Comparison of ENCODE assay signal across 15 cellular contexts in the genomic region with DNA sequence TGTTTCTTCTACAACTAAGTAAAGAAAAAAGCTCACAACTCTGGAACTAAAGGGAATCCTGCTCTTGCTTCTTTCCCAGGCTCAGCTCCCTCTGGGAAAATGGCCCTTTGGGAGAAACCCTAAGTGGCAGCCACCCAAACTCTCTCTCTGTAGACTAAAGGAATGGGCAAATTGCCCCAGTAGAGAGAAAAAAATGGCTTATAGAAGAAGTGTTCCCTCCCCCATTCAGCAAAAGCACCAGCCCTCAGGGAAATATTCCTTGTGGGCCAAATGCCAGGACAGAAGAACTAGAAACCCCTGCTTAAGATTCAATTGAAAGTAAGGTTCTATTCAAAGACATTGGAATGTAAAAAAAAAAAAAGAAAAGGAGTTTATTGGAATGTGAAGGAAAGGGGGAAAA.
DNase-seq lines count a peak whose midpoint lies in the region; ATAC-seq and TF ChIP-seq lines count a peak whose summit lies in the region.
"Had no signal": no experiment of that assay in that cellular context is flagged by ENCODE, and none has a peak within 500 bp of the region (broad histone marks: within the 10 kb centered on the region; RNA-seq: fewer than 3 reads in every experiment).

No MANE protein-coding gene starts in this region.

- peak overlapping the region; percentile 77 to 94 (median 79) for H3K27ac Mint-ChIP-seq in nephron

- H4K12ac ChIP-seq in trophoblast cell (ENCODE audit: low read depth, low read length), result no peak overlapping the region

- H3K27ac ChIP-seq in trophoblast cell (ENCODE audit: low read depth, low read length), result no peak overlapping the region
- H3K27ac ChIP-seq: HL-60, PC-9 had no signal

- no peak overlapping the region for H2AK5ac ChIP-seq in trophoblast cell (ENCODE audit: low read length)

- H2BK12ac ChIP-seq in trophoblast cell (ENCODE audit: low read length), result no peak overlapping the region

- no peak overlapping the region for H3K4ac ChIP-seq in trophoblast cell (ENCODE audit: low read depth, low read length)

- H3K4me1 Mint-ChIP-seq in nephron, result peaks cover 26% of the 10 kb centered on the region

- H3K79me1 ChIP-seq in trophoblast cell (ENCODE audit: low read length), result no peaks in the 10 kb centered on the region

- no peak overlapping the region for H3K9ac ChIP-seq in trophoblast cell (ENCODE audit: low read length)

- H3K4me2 ChIP-seq in trophoblast cell (ENCODE audit: low read length), result no peak overlapping the region
- H3K4me2 ChIP-seq: PC-9 had no signal

- H2BK5ac ChIP-seq in trophoblast cell (ENCODE audit: low read depth, low read length, poor library complexity), result no peak overlapping the region

- H3K4me3 Mint-ChIP-seq in nephron, result no peak overlapping the region

- H3K14ac ChIP-seq in trophoblast cell (ENCODE audit: low read length), result no peak overlapping the region

- DNase-seq in AG20443 (ENCODE audit: low spot score) (peak; percentile 10), MG63 (peak; percentile 4), epidermal melanocyte (ENCODE audit: insufficient read length, low spot score) (peak; percentile 34), trophoblast cell (no peak), occipital lobe (lab: John Stamatoyannopoulos, UW) (no peak)
- no peak for DNase-seq in activated CD4-positive, alpha-beta T cell treated with anti-CD3 and anti-CD28 coated beads, Interleukin-2, amount 50 U/mL, for 4 hours
- DNase-seq: BE2C, H7, NCI-H2227 treated with DMSO at 0.1 percent for 48 hours, T-helper 1 cell had no signal

- H3K9me3 ChIP-seq in MG63 (no peaks in the 10 kb centered on the region), trophoblast cell (ENCODE audit: insufficient read depth, low read depth, low read length) (no peaks in the 10 kb centered on the region)
- H3K9me3 ChIP-seq: ascending aorta, BE2C had no signal

- H4K8ac ChIP-seq in trophoblast cell (ENCODE audit: low read depth, low read length), result no peak overlapping the region

- H3K18ac ChIP-seq in trophoblast cell (ENCODE audit: low read length), result no peak overlapping the region

- H3K27me3 ChIP-seq in MG63 (no peaks in the 10 kb centered on the region), trophoblast cell (ENCODE audit: insufficient read depth, low read length) (no peaks in the 10 kb centered on the region)
- H3K27me3 ChIP-seq: ascending aorta, BE2C had no signal

- H3K36me3 ChIP-seq in MG63 (no peaks in the 10 kb centered on the region), trophoblast cell (ENCODE audit: control insufficient read depth in 1 of 2, insufficient read depth in 2 of 2, low read length in 2 of 2) (no peaks in the 10 kb centered on the region)
- H3K36me3 ChIP-seq: ascending aorta, BE2C had no signal

- no peaks in the 10 kb centered on the region for H3K27me3 Mint-ChIP-seq in nephron (ENCODE audit: low read depth)

- no peaks in the 10 kb centered on the region for H3K36me3 Mint-ChIP-seq in nephron (ENCODE audit: low read depth)

- no peak overlapping the region for H3K23ac ChIP-seq in trophoblast cell (ENCODE audit: low read length)

- H3K79me2 ChIP-seq in trophoblast cell (ENCODE audit: control insufficient read depth, insufficient read depth, low read length, poor library complexity), result no peaks in the 10 kb centered on the region

- TF ChIP-seq CTCF in nephron (IDR thresholded peaks at IDR 0.05; ENCODE audit: unreplicated experiment in 3 of 3), result no peak

- H3K4me1 ChIP-seq in trophoblast cell (ENCODE audit: control insufficient read depth in 1 of 2, insufficient read depth in 2 of 2, low read length in 2 of 2), result peaks cover 0 to 2% of the 10 kb centered on the region in 2 experiments
- H3K4me1 ChIP-seq: ascending aorta had no signal

- no peak overlapping the region for H2BK120ac ChIP-seq in trophoblast cell (ENCODE audit: insufficient read depth, low read length, poor library complexity)

- H4K91ac ChIP-seq in trophoblast cell (ENCODE audit: low read depth, low read length), result no peak overlapping the region

- ATAC-seq in GM18502 (IDR thresholded peaks at IDR 0.05; ENCODE audit: poor library complexity, unreplicated experiment), result no peak

- H3K9me3 Mint-ChIP-seq in nephron, result peaks cover 4% of the 10 kb centered on the region

- no peak overlapping the region for H2AFZ ChIP-seq in trophoblast cell (ENCODE audit: insufficient read depth, low read length, poor library complexity)

- H3K4me3 ChIP-seq in MG63 (no peak overlapping the region), trophoblast cell (ENCODE audit: low read depth, low read length) (no peak overlapping the region)
- H3K4me3 ChIP-seq: ascending aorta, PC-9 had no signal

Comparison
In these comparisons a context has a peak if more than half of its experiments do, and no peak if none do; other contexts are left out.
1. DNase-seq: peak in AG20443 (single experiment), MG63 (single experiment) and epidermal melanocyte (single experiment); none in activated CD4-positive, alpha-beta T cell treated with anti-CD3 and anti-CD28 coated beads, Interleukin-2, amount 50 U/mL, for 4 hours (0 of 2), trophoblast cell (0 of 2) and occipital lobe (single experiment).